In genomic region chr1:155339515-155340111, GRCh38 we compare ENCODE assay signal across 21 cellular contexts. TPM values are rescaled to one million over a fixed set of nuclear protein-coding genes. Genes with fewer than 3 reads are reported as not detected.
"Had no signal": no experiment of that assay in that cellular context is flagged by ENCODE, and none has a peak within 500 bp of the region (broad histone marks: within the 10 kb centered on the region; RNA-seq: fewer than 3 reads in every experiment).

No MANE protein-coding gene starts in this region.

- H3K4me1 Mint-ChIP-seq: activated CD8-positive, alpha-beta memory T cell treated with anti-CD3 and anti-CD28 coated beads, Interleukin-2, amount 10 ng/mL, durations not matched to agents 7 days and 5 days had no signal

- H3K27ac Mint-ChIP-seq: activated CD4-positive, alpha-beta memory T cell treated with anti-CD3 and anti-CD28 coated beads for 36 hours; activated CD8-positive, alpha-beta memory T cell treated with anti-CD3 and anti-CD28 coated beads, Interleukin-2, amount 10 ng/mL, durations not matched to agents 7 days and 5 days had no signal

- H3K27me3 ChIP-seq: cardiac muscle cell, foreskin keratinocyte, right atrium auricular region had no signal

- ATAC-seq: activated CD4-positive, alpha-beta T cell treated with anti-CD3 and anti-CD28 coated beads for 36 hours; activated CD8-positive, alpha-beta memory T cell treated with anti-CD3 and anti-CD28 coated beads, Interleukin-2, amount 10 ng/mL, durations not matched to agents 7 days and 5 days; foreskin keratinocyte; left ventricle myocardium superior; SK-N-SH treated with all-trans-retinoic acid at 6 μM for 48 hours; stimulated activated naive CD8-positive, alpha-beta T cell treated with anti-CD3 and anti-CD28 coated beads, Interleukin-15, Interleukin-2, amounts not matched to agents 100 U/mL and 50 U/mL, for 24 hours had no signal

- H3K9me3 Mint-ChIP-seq: activated CD4-positive, alpha-beta memory T cell treated with anti-CD3 and anti-CD28 coated beads for 36 hours; nephron progenitor cell had no signal

- H3K27me3 Mint-ChIP-seq: activated CD4-positive, alpha-beta memory T cell treated with anti-CD3 and anti-CD28 coated beads for 36 hours; activated CD4-positive, alpha-beta T cell treated with anti-CD3 and anti-CD28 coated beads for 36 hours; activated CD8-positive, alpha-beta memory T cell treated with anti-CD3 and anti-CD28 coated beads, Interleukin-2, amount 10 ng/mL, durations not matched to agents 7 days and 5 days had no signal

- H3K4me3 Mint-ChIP-seq: activated CD4-positive, alpha-beta memory T cell treated with anti-CD3 and anti-CD28 coated beads for 36 hours; activated CD4-positive, alpha-beta T cell treated with anti-CD3 and anti-CD28 coated beads for 36 hours; activated CD8-positive, alpha-beta memory T cell treated with anti-CD3 and anti-CD28 coated beads, Interleukin-2, amount 10 ng/mL, durations not matched to agents 7 days and 5 days; nephron progenitor cell had no signal

- H3K4me3 ChIP-seq: cardiac muscle cell, right atrium auricular region had no signal

- DNase-seq: activated CD4-positive, alpha-beta memory T cell treated with anti-CD3 and anti-CD28 coated beads for 36 hours; activated CD4-positive, alpha-beta T cell treated with anti-CD3 and anti-CD28 coated beads for 36 hours; activated CD8-positive, alpha-beta memory T cell treated with anti-CD3 and anti-CD28 coated beads, Interleukin-2, amount 10 ng/mL, durations not matched to agents 7 days and 5 days; activated gamma-delta T cell treated with Interleukin-2 at 50 U/mL for 16 hours; activated T-cell treated with anti-CD3 and anti-CD28 coated beads, Interleukin-2, amount 50 U/mL, for 1 hour; foreskin keratinocyte; glutamatergic neuron; hypothalamus; left ventricle myocardium superior; nephron progenitor cell; occipital lobe; small intestine; stimulated activated CD4-positive, alpha-beta T cell treated with anti-CD3 and anti-CD28 coated beads, Interleukin-4, amount 100 ng/mL, for 24 hours; stimulated activated naive CD8-positive, alpha-beta T cell treated with anti-CD3 and anti-CD28 coated beads, Interleukin-15, Interleukin-2, amounts not matched to agents 100 U/mL and 50 U/mL, for 24 hours; T-helper 1 cell had no signal

- H3K4me1 ChIP-seq: foreskin keratinocyte, right atrium auricular region had no signal

- H3K9me3 ChIP-seq: right atrium auricular region had no signal

- H3K27ac ChIP-seq: cardiac muscle cell, foreskin keratinocyte, right atrium auricular region had no signal

RNA-seq across cellular contexts. Expression of gene PKLR, which starts 38.4 kb away (rescaled TPM):
- total RNA-seq: activated CD4-positive, alpha-beta memory T cell treated with anti-CD3 and anti-CD28 coated beads for 36 hours; activated CD4-positive, alpha-beta T cell treated with anti-CD3 and anti-CD28 coated beads for 36 hours; activated CD8-positive, alpha-beta memory T cell treated with anti-CD3 and anti-CD28 coated beads, Interleukin-2, amount 10 ng/mL, durations not matched to agents 7 days and 5 days; kidney epithelial cell; left ventricle myocardium superior; mesenteric fat pad; occipital lobe; posterior vena cava; right atrium auricular region had no signal
- polyA plus RNA-seq: cardiac muscle cell had no signal
